Comparison of ENCODE assay signal across 16 cellular contexts in the genomic region with DNA sequence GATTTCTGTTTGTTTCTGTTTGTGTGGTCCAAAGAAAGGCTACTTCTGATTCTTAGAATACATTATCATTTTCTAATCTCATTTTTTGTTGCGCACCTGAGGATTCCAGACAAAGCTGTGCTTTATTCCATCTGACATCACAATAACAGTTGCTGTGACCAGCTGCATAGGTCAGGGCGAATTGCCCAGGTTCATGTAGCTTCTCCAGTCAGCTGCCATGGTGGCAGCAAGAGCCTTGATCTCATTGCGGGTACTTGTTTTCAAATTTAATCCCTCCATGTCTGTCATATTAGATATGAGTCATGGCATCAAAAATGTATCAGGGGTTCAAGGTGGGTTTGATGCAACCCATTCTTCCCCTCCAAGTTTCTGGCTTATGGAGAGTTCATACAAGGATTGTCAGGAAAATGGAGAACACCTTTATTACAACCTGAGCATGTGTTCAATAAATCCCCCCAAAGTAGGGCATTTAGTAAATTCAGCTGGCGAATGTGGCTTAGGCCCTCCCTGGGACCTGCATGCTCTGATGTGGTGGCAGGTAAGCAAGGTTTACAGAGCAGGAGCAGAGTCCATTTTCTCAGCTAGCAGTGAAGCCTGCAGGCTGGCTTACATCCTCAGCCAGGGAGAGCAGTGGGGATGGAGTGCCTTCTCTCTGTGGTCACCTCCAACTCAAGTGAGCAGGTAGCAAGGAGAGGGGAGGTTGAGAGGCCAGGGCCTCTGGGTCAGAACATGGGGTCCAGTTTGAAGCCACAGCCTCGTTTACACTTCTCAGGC.
"Had no signal": no experiment of that assay in that cellular context is flagged by ENCODE, and none has a peak within 500 bp of the region (broad histone marks: within the 10 kb centered on the region; RNA-seq: fewer than 3 reads in every experiment).

No MANE protein-coding gene starts in this region.

- H3K36me3 Mint-ChIP-seq: activated naive CD4-positive, alpha-beta T cell treated with anti-CD3 and anti-CD28 coated beads, Interleukin-2, amount 50 U/mL, for 24 hours; stimulated activated naive B cell treated with anti-CD40 and anti-IgM and Interleukin-4, amounts not matched to agents 10 μg/mL and 1 μg/mL and 100 μg/mL, for 72 hours had no signal

- H3K9me3 Mint-ChIP-seq: activated naive CD4-positive, alpha-beta T cell treated with anti-CD3 and anti-CD28 coated beads, Interleukin-2, amount 50 U/mL, for 24 hours; activated T-cell treated with anti-CD3 and anti-CD28 coated beads, Interleukin-2, amount 50 U/mL, for 72 hours; dendritic cell treated with granulocyte-macrophage colony-stimulating factor and Interleukin-4, amounts not matched to agents 40 ng/mL and 50 ng/mL, for 4 days; effector memory CD8-positive, alpha-beta T cell; stimulated activated naive B cell treated with anti-CD40 and anti-IgM and Interleukin-4, amounts not matched to agents 10 μg/mL and 1 μg/mL and 100 μg/mL, for 72 hours had no signal

- H3K27me3 ChIP-seq: spleen, tibial artery had no signal

- H3K27ac ChIP-seq: spleen, tibial artery, VCaP had no signal

- H3K27me3 Mint-ChIP-seq: activated naive CD4-positive, alpha-beta T cell treated with anti-CD3 and anti-CD28 coated beads, Interleukin-2, amount 50 U/mL, for 24 hours; effector memory CD8-positive, alpha-beta T cell; stimulated activated naive B cell treated with anti-CD40 and anti-IgM and Interleukin-4, amounts not matched to agents 10 μg/mL and 1 μg/mL and 100 μg/mL, for 72 hours had no signal

- DNase-seq: activated CD4-positive, CD25-positive, alpha-beta regulatory T cell treated with anti-CD3 and anti-CD28 coated beads, Interleukin-2, amount 50 U/mL, for 72 hours; activated CD8-positive, alpha-beta memory T cell treated with anti-CD3 and anti-CD28 coated beads for 24 hours; activated CD8-positive, alpha-beta memory T cell treated with anti-CD3 and anti-CD28 coated beads, Interleukin-2, amount 50 U/mL, for 48 hours; activated gamma-delta T cell; activated T-cell treated with anti-CD3 and anti-CD28 coated beads, Interleukin-2, amount 50 U/mL, for 72 hours; effector memory CD8-positive, alpha-beta T cell; islet precursor cell; spleen; stimulated activated CD4-positive, alpha-beta T cell treated with anti-CD3 and anti-CD28 coated beads, Interleukin-4, amount 100 ng/mL, for 4 hours; stimulated activated naive B cell treated with anti-CD40 and anti-IgM and Interleukin-4, amounts not matched to agents 10 μg/mL and 1 μg/mL and 100 μg/mL, for 72 hours; T-helper 2 cell; tibial artery had no signal

- ATAC-seq: activated T-cell treated with anti-CD3 and anti-CD28 coated beads, Interleukin-2, amount 50 U/mL, for 72 hours; effector memory CD8-positive, alpha-beta T cell; sciatic nerve; stimulated activated naive B cell treated with anti-CD40 and anti-IgM and Interleukin-4, amounts not matched to agents 10 μg/mL and 1 μg/mL and 100 μg/mL, for 72 hours had no signal

- H3K27ac Mint-ChIP-seq: activated naive CD4-positive, alpha-beta T cell treated with anti-CD3 and anti-CD28 coated beads, Interleukin-2, amount 50 U/mL, for 24 hours; activated T-cell treated with anti-CD3 and anti-CD28 coated beads, Interleukin-2, amount 50 U/mL, for 72 hours; dendritic cell treated with granulocyte-macrophage colony-stimulating factor and Interleukin-4, amounts not matched to agents 40 ng/mL and 50 ng/mL, for 4 days; effector memory CD8-positive, alpha-beta T cell; stimulated activated naive B cell treated with anti-CD40 and anti-IgM and Interleukin-4, amounts not matched to agents 10 μg/mL and 1 μg/mL and 100 μg/mL, for 72 hours had no signal

- H3K4me3 Mint-ChIP-seq: activated naive CD4-positive, alpha-beta T cell treated with anti-CD3 and anti-CD28 coated beads, Interleukin-2, amount 50 U/mL, for 24 hours; activated T-cell treated with anti-CD3 and anti-CD28 coated beads, Interleukin-2, amount 50 U/mL, for 72 hours; dendritic cell treated with granulocyte-macrophage colony-stimulating factor and Interleukin-4, amounts not matched to agents 40 ng/mL and 50 ng/mL, for 4 days; effector memory CD8-positive, alpha-beta T cell; stimulated activated naive B cell treated with anti-CD40 and anti-IgM and Interleukin-4, amounts not matched to agents 10 μg/mL and 1 μg/mL and 100 μg/mL, for 72 hours had no signal
